ENCODE assay signal across 1 cellular context in genomic region chr10:48655426-48656240, GRCh38.
TF ChIP-seq lines count a peak whose summit lies in the region.

No MANE protein-coding gene starts in this region.

TF ChIP-seq in A549, 52 proteins besides CTCF, POLR2A, EP300 and RAD21 (continued from another document):
- TF ChIP-seq E2F6 (IDR thresholded peaks at IDR 0.05; ENCODE audit: borderline replicate concordance, low read depth), result peak; percentile 67
- TF ChIP-seq PHF8 (IDR thresholded peaks at IDR 0.05; ENCODE audit: borderline replicate concordance, low read depth), result peak; percentile 59
TF ChIP-seq in A549: peak in this region for 6.
